8 cellular contexts compared by ENCODE assay signal in genomic region chr13:41960700-41961697, GRCh38.
DNase-seq lines count a peak whose midpoint lies in the region; ATAC-seq lines count a peak whose summit lies in the region.

VWA8 (minus strand) TSS chr13:41961109; CDS start chr13:41961015, 94 bp downstream.

- ATAC-seq in GM18511 (IDR thresholded peaks at IDR 0.05; ENCODE audit: unreplicated experiment) (peak; percentile 90), HG03025 (IDR thresholded peaks at IDR 0.05; ENCODE audit: low FRiP score, unreplicated experiment) (peak; percentile 73)
- ATAC-seq in central memory CD8-positive, alpha-beta T cell (replicated peaks; ENCODE audit: extremely low read depth, poor library complexity, severe bottlenecking) = peak; percentile 95

- H3K4me1 Mint-ChIP-seq in central memory CD8-positive, alpha-beta T cell = peaks cover 38% of the 10 kb centered on the region

- peak within 1 kb of the TSS; percentile 78 for H3K27ac Mint-ChIP-seq in central memory CD8-positive, alpha-beta T cell (ENCODE audit: low read depth)

- no peaks in the 10 kb centered on the region for H3K9me3 Mint-ChIP-seq in central memory CD8-positive, alpha-beta T cell

- peak; percentile 71 for DNase-seq in 8988T
- peak; percentile 73 for DNase-seq in NCI-H2227 (lab: John Stamatoyannopoulos, UW; ENCODE audit: unreplicated experiment)
- peak; percentile 38 for DNase-seq in activated CD4-positive, CD25-positive, alpha-beta regulatory T cell treated with anti-CD3 and anti-CD28 coated beads, Interleukin-2, amount 50 U/mL, for 16 hours (ENCODE audit: low read depth, low spot score)
- peak; percentile 76 to 77 for DNase-seq in central memory CD8-positive, alpha-beta T cell (ENCODE audit: low spot score in 2 of 2)
- peak; percentile 92 for DNase-seq in islet precursor cell
- DNase-seq in stimulated activated CD4-positive, alpha-beta T cell treated with anti-CD3 and anti-CD28 coated beads, Interleukin-12 subunit alpha, Interleukin-12 subunit beta, amount 100 ng/mL, for 48 hours (ENCODE audit: low read depth in 2 of 3, low spot score in 1 of 3) = peak; percentile 72 to 80 (median 76)

- H3K27me3 Mint-ChIP-seq in central memory CD8-positive, alpha-beta T cell = no peaks in the 10 kb centered on the region

- peak within 1 kb of the TSS; percentile 91 for H3K4me3 Mint-ChIP-seq in central memory CD8-positive, alpha-beta T cell

- peaks cover 3% of the 10 kb centered on the region for H3K36me3 Mint-ChIP-seq in central memory CD8-positive, alpha-beta T cell (ENCODE audit: insufficient read depth)

Comparison
In these comparisons a context has a peak if more than half of its experiments do, and no peak if none do; other contexts are left out.
1. Peak in every context shown above with its lines: DNase-seq and ATAC-seq.
2. DNase-seq: peak in every context shown above with its lines; median percentile 92 in islet precursor cell; 76 in central memory CD8-positive, alpha-beta T cell; 76 in stimulated activated CD4-positive, alpha-beta T cell treated with anti-CD3 and anti-CD28 coated beads, Interleukin-12 subunit alpha, Interleukin-12 subunit beta, amount 100 ng/mL, for 48 hours; 73 in NCI-H2227; 71 in 8988T; 38 in activated CD4-positive, CD25-positive, alpha-beta regulatory T cell treated with anti-CD3 and anti-CD28 coated beads, Interleukin-2, amount 50 U/mL, for 16 hours.